Comparison of ENCODE assay signal across 11 cellular contexts in genomic region chr4:4985844-4986243, GRCh38. TPM values are rescaled to one million over a fixed set of nuclear protein-coding genes. Genes with fewer than 3 reads are reported as not detected.
A peak's percentile ranks its signal among the peaks of the same experiment; 100 is the strongest.
DNase-seq lines count a peak whose midpoint lies in the region; ATAC-seq, FAIRE-seq and TF ChIP-seq lines count a peak whose summit lies in the region.
"Had no signal": no experiment of that assay in that cellular context is flagged by ENCODE, and none has a peak within 500 bp of the region (broad histone marks: within the 10 kb centered on the region; RNA-seq: fewer than 3 reads in every experiment).

No MANE protein-coding gene starts in this region.

- no peaks in the 10 kb centered on the region for H3K4me1 Mint-ChIP-seq in effector memory CD8-positive, alpha-beta T cell (ENCODE audit: low read depth in 2 of 2)

- H3K4me3 Mint-ChIP-seq in effector memory CD8-positive, alpha-beta T cell: no peak overlapping the region

- H3K4me3 ChIP-seq in osteoblast (ENCODE audit: insufficient read depth, low read length) (no peak overlapping the region), right atrium auricular region (no peak overlapping the region)

- no peaks in the 10 kb centered on the region for H3K36me3 ChIP-seq in osteoblast (ENCODE audit: insufficient read depth, low read length)
- H3K36me3 ChIP-seq in right atrium auricular region: no peaks in the 10 kb centered on the region

- peaks cover 4% of the 10 kb centered on the region for H3K4me1 ChIP-seq in osteoblast (ENCODE audit: insufficient read depth, low read length)
- peaks cover 0 to 8% of the 10 kb centered on the region in 2 donors for H3K4me1 ChIP-seq in right atrium auricular region

- no peaks in the 10 kb centered on the region for H3K79me2 ChIP-seq in osteoblast (ENCODE audit: insufficient read depth, low read length)

- peak overlapping the region; percentile 3 for H2AFZ ChIP-seq in osteoblast (ENCODE audit: low read length)

- no peaks in the 10 kb centered on the region for H3K9me3 Mint-ChIP-seq in effector memory CD8-positive, alpha-beta T cell

- no peak for ATAC-seq in effector memory CD8-positive, alpha-beta T cell (replicated peaks)

- H3K36me3 Mint-ChIP-seq in effector memory CD8-positive, alpha-beta T cell (ENCODE audit: insufficient read depth): no peaks in the 10 kb centered on the region

- DNase-seq in DMS53 (lab: John Stamatoyannopoulos, UW) (peak; percentile 46), DMS53 treated with DMSO at 0.1 percent for 48 hours (lab: John Stamatoyannopoulos, UW; ENCODE audit: unreplicated experiment) (no peak), cerebellar cortex (ENCODE audit: low spot score) (peak; percentile 36), osteoblast (ENCODE audit: insufficient read length, low spot score, missing footprints) (peak; percentile 86), RCC 7860 (ENCODE audit: low spot score) (no peak), right atrium auricular region (ENCODE audit: low spot score) (no peak)
- DNase-seq in effector memory CD8-positive, alpha-beta T cell: no peak
- DNase-seq: 8988T, NCI-H226 had no signal

- peaks cover 10 to 25% of the 10 kb centered on the region in 2 donors for H3K27me3 Mint-ChIP-seq in effector memory CD8-positive, alpha-beta T cell

- H4K20me1 ChIP-seq in osteoblast (ENCODE audit: insufficient read depth, low read length): no peaks in the 10 kb centered on the region

- no peak for FAIRE-seq in RCC 7860 (lab: Jason Lieb, UNC)
- FAIRE-seq: keratinocyte had no signal

- H3K27ac ChIP-seq in osteoblast (ENCODE audit: low read depth, low read length) (no peak overlapping the region), right atrium auricular region (no peak overlapping the region)

- H3K9me3 ChIP-seq in osteoblast (ENCODE audit: low read depth, low read length): no peaks in the 10 kb centered on the region
- no peaks in the 10 kb centered on the region for H3K9me3 ChIP-seq in right atrium auricular region

- H3K27ac Mint-ChIP-seq in effector memory CD8-positive, alpha-beta T cell: no peak overlapping the region

- no peaks in the 10 kb centered on the region for H3K27me3 ChIP-seq in osteoblast (ENCODE audit: insufficient read depth, low read length)
- no peaks in the 10 kb centered on the region for H3K27me3 ChIP-seq in right atrium auricular region

- no peak overlapping the region for H3K4me2 ChIP-seq in osteoblast (ENCODE audit: insufficient read depth, low read length)

- TF ChIP-seq CTCF in LNCAP (IDR thresholded peaks at IDR 0.05) (peak; percentile 24; the same call in 1 of the 2 replicates), osteoblast (IDR thresholded peaks at IDR 0.05; ENCODE audit: extremely low read depth, low read depth, low read length) (peak; percentile 39), right atrium auricular region (IDR thresholded peaks at IDR 0.05) (peak in 1 of 2 donors; percentile 27)

RNA-seq across cellular contexts. Expression of gene CYTL1, which starts 33.4 kb away (rescaled TPM):
- total RNA-seq in osteoblast: 0.36 and 15.3 TPM in 2 replicates
- not detected for total RNA-seq in right atrium auricular region

Comparison
In these comparisons a context has a peak if more than half of its experiments do, and no peak if none do; other contexts are left out.
1. DNase-seq: peak in DMS53 (single experiment), cerebellar cortex (single experiment) and osteoblast (single experiment); none in DMS53 treated with DMSO at 0.1 percent for 48 hours (single experiment), effector memory CD8-positive, alpha-beta T cell (0 of 3), RCC 7860 (single experiment) and right atrium auricular region (single experiment).